25 cellular contexts compared by ENCODE assay signal in genomic region chr16:79173101-79173500, GRCh38.
DNase-seq lines count a peak whose midpoint lies in the region; ATAC-seq, FAIRE-seq and TF ChIP-seq lines count a peak whose summit lies in the region.
"Had no signal": no experiment of that assay in that cellular context is flagged by ENCODE, and none has a peak within 500 bp of the region (broad histone marks: within the 10 kb centered on the region; RNA-seq: fewer than 3 reads in every experiment).

No MANE protein-coding gene starts in this region.

- intact Hi-C loops in endothelial cell of umbilical vein (cut with micrococcal nuclease): no loop called here

- POLR2A ChIA-PET in H1 (lab: Charles Lee; ENCODE audit: partially characterized antibody): no interaction called here
- POLR2A ChIA-PET in endothelial cell of umbilical vein (lab: Charles Lee): no interaction called here

- H3K4me3 ChIP-seq in H1 (ENCODE audit: extremely low read depth in 1 of 4, insufficient read depth in 2 of 4, low read depth in 3 of 4, low read length in 4 of 4): no peak overlapping the region
- no peak overlapping the region for H3K4me3 ChIP-seq in endothelial cell of umbilical vein (replicated peaks in 1 of 3; ENCODE audit: insufficient read depth in 1 of 3, low read depth in 1 of 3, low read length in 3 of 3)
- no peak overlapping the region for H3K4me3 ChIP-seq in gastroesophageal sphincter
- H3K4me3 ChIP-seq: BLaER1, GM12878 had no signal

- TF ChIP-seq EP300 in H1 (IDR thresholded peaks at IDR 0.05; ENCODE audit: borderline replicate concordance in 1 of 2, low read depth in 2 of 2, low read length in 2 of 2): no peak
- no peak for TF ChIP-seq EP300 in gastroesophageal sphincter (IDR thresholded peaks at IDR 0.05)

- H4K20me1 ChIP-seq in H1 (replicated peaks in 1 of 2; ENCODE audit: control insufficient read depth in 1 of 2, insufficient read depth in 2 of 2, low read length in 2 of 2): no peaks in the 10 kb centered on the region
- H4K20me1 ChIP-seq in endothelial cell of umbilical vein (replicated peaks; ENCODE audit: control insufficient read depth, extremely low read depth, insufficient read depth, low read length): no peaks in the 10 kb centered on the region
- H4K20me1 ChIP-seq: BLaER1 had no signal

- dilution Hi-C loops in endothelial cell of umbilical vein (cut with MboI; ENCODE audit: extremely low pct_ligation_motif_present, low sequenced_read_pairs): no loop called here

- no peak overlapping the region for H3K18ac ChIP-seq in H1 (ENCODE audit: extremely low read depth, low read length)

- H3K4me1 ChIP-seq in H1 (replicated peaks in 1 of 4; ENCODE audit: control insufficient read depth in 3 of 4, insufficient read depth in 4 of 4, low read length in 3 of 4): peaks cover 5 to 17% (median 7%) of the 10 kb centered on the region in 4 experiments; a peak in 6 of 7 replicates
- no peaks in the 10 kb centered on the region for H3K4me1 ChIP-seq in endothelial cell of umbilical vein (ENCODE audit: control insufficient read depth, extremely low read depth, insufficient read depth, low read length)
- H3K4me1 ChIP-seq in gastroesophageal sphincter: peaks cover 0 to 26% (median 6%) of the 10 kb centered on the region in 3 donors
- H3K4me1 ChIP-seq: BE2C had no signal

- H2AK5ac ChIP-seq in H1 (ENCODE audit: low read depth, low read length): peak overlapping the region; percentile 88; the same call in 1 of the 2 replicates

- H3K4me1 Mint-ChIP-seq in stimulated activated effector memory CD8-positive, alpha-beta T cell treated with anti-CD3 and anti-CD28 coated beads, Interleukin-12 subunit alpha, Interleukin-12 subunit beta, amount 100 ng/mL, for 72 hours: peaks cover 17% of the 10 kb centered on the region
- H3K4me1 Mint-ChIP-seq: CD4-positive, CD25-positive, alpha-beta regulatory T cell had no signal

- H3K36me3 ChIP-seq in H1 (ENCODE audit: control insufficient read depth in 2 of 4, insufficient read depth in 4 of 4, low read length in 3 of 4): no peaks in the 10 kb centered on the region
- H3K36me3 ChIP-seq in endothelial cell of umbilical vein (ENCODE audit: control insufficient read depth in 2 of 2, extremely low read depth in 1 of 2, insufficient read depth in 2 of 2, low read length in 2 of 2): no peaks in the 10 kb centered on the region
- H3K36me3 ChIP-seq in gastroesophageal sphincter: no peaks in the 10 kb centered on the region
- H3K36me3 ChIP-seq: BE2C, BLaER1 had no signal

- H3K79me2 ChIP-seq in H1 (ENCODE audit: control insufficient read depth in 1 of 2, insufficient read depth in 2 of 2, low read length in 2 of 2) (no peaks in the 10 kb centered on the region), endothelial cell of umbilical vein (ENCODE audit: control insufficient read depth, insufficient read depth, low read length) (no peaks in the 10 kb centered on the region)

- no peak overlapping the region for H2BK15ac ChIP-seq in H1 (ENCODE audit: low read length)

- no peak overlapping the region for H3K23ac ChIP-seq in H1 (ENCODE audit: insufficient read length)

- WGBS in H1 (ENCODE audit: extremely low coverage in 1 of 2, insufficient coverage in 1 of 2, insufficient read length in 1 of 2, insufficient replicate concordance in 2 of 2, low coverage in 1 of 2, low lambda C conversion rate in 2 of 2, missing lambda C conversion rate in 1 of 2), 2 experiments: 90% methylated on average over 4 of the region's 4 CpGs; no CpG with 5 or more reads in 1 of the 2 experiments
- WGBS in gastroesophageal sphincter (ENCODE audit: low coverage in 1 of 2), 2 donors: 100% methylated on average over 1 to 2 of the region's 4 CpGs

- H3K27ac ChIP-seq in H1 (ENCODE audit: low read depth, low read length) (no peak overlapping the region), endothelial cell of umbilical vein (ENCODE audit: insufficient read depth, low read depth, low read length) (no peak overlapping the region), gastroesophageal sphincter (no peak overlapping the region)
- H3K27ac ChIP-seq: BLaER1 had no signal

- H3K9me3 ChIP-seq in H1 (ENCODE audit: insufficient read depth in 2 of 2, low read depth in 1 of 2, low read length in 1 of 2): peaks cover under 1 to 2% of the 10 kb centered on the region in 2 experiments; a peak in 2 of 4 replicates
- peaks cover 12% of the 10 kb centered on the region for H3K9me3 ChIP-seq in endothelial cell of umbilical vein (replicated peaks; ENCODE audit: control insufficient read depth, insufficient read depth, low read length)
- peaks cover 0 to 18% (median 0%) of the 10 kb centered on the region in 3 donors for H3K9me3 ChIP-seq in gastroesophageal sphincter

- no peak overlapping the region for H2BK120ac ChIP-seq in H1 (replicated peaks; ENCODE audit: low read depth, low read length)

- peaks cover under 1% of the 10 kb centered on the region for H3K9me3 Mint-ChIP-seq in stimulated activated effector memory CD8-positive, alpha-beta T cell treated with anti-CD3 and anti-CD28 coated beads, Interleukin-12 subunit alpha, Interleukin-12 subunit beta, amount 100 ng/mL, for 72 hours

- DNase-seq in H1 (ENCODE audit: low read depth in 1 of 2, low spot score in 2 of 2) (no peak), endothelial cell of umbilical vein (ENCODE audit: low read depth, low spot score) (no peak)
- DNase-seq in stimulated activated effector memory CD8-positive, alpha-beta T cell treated with anti-CD3 and anti-CD28 coated beads, Interleukin-12 subunit alpha, Interleukin-12 subunit beta, amount 100 ng/mL, for 72 hours (ENCODE audit: low spot score in 2 of 2): no peak
- DNase-seq: 8988T; ACHN; BE2C; C1 segment of cervical spinal cord; CD4-positive, alpha-beta memory T cell; CD4-positive, CD25-positive, alpha-beta regulatory T cell; CD8-positive, alpha-beta memory T cell; COR-L47; DMS 273 treated with DMSO at 0.1 percent for 48 hours; DMS153; DMS53; DND-41; EL; GDM1 had no signal

- no TSS peak for BruUV-seq in endothelial cell of umbilical vein (replicated peaks; lab: Mats Ljungman, UMichigan)

- peak overlapping the region; percentile 19 for H3K4ac ChIP-seq in H1 (replicated peaks; ENCODE audit: insufficient read length, low read depth, low read length)

- no peaks in the 10 kb centered on the region for H3K79me1 ChIP-seq in H1 (ENCODE audit: low read depth, low read length)

- no peak overlapping the region for H3K4me3 Mint-ChIP-seq in stimulated activated effector memory CD8-positive, alpha-beta T cell treated with anti-CD3 and anti-CD28 coated beads, Interleukin-12 subunit alpha, Interleukin-12 subunit beta, amount 100 ng/mL, for 72 hours
- H3K4me3 Mint-ChIP-seq: CD14-positive monocyte; CD4-positive, alpha-beta memory T cell; CD4-positive, CD25-positive, alpha-beta regulatory T cell; CD8-positive, alpha-beta memory T cell had no signal

- ATAC-seq in stimulated activated effector memory CD8-positive, alpha-beta T cell treated with anti-CD3 and anti-CD28 coated beads, Interleukin-12 subunit alpha, Interleukin-12 subunit beta, amount 100 ng/mL, for 72 hours: no peak
- ATAC-seq in gastroesophageal sphincter (no peak), HG02884 (IDR thresholded peaks at IDR 0.05; ENCODE audit: unreplicated experiment) (no peak)
- ATAC-seq: GM12878 had no signal

- H3K14ac ChIP-seq in H1 (ENCODE audit: insufficient read length): no peak overlapping the region

- H3K27me3 ChIP-seq in H1 (replicated peaks in 1 of 4; ENCODE audit: control insufficient read depth in 3 of 4, extremely low read depth in 1 of 4, insufficient read depth in 3 of 4, low read length in 3 of 4): no peaks in the 10 kb centered on the region
- H3K27me3 ChIP-seq in endothelial cell of umbilical vein (ENCODE audit: control insufficient read depth in 2 of 2, insufficient read depth in 2 of 2, low read length in 2 of 2): no peaks in the 10 kb centered on the region
- no peaks in the 10 kb centered on the region for H3K27me3 ChIP-seq in gastroesophageal sphincter
- H3K27me3 ChIP-seq: BE2C, BLaER1 had no signal

- H4K8ac ChIP-seq in H1 (ENCODE audit: extremely low read depth, insufficient read depth, low read length): no peak overlapping the region; the same call in 1 of the 2 replicates

- TF ChIP-seq RAD21 in H1 (IDR thresholded peaks at IDR 0.05 in 1 of 2, conservative IDR thresholded peaks at IDR 0.05 in 1 of 2; ENCODE audit: low read depth in 2 of 2, low read length in 2 of 2): no peak

- peak overlapping the region; percentile 26 for H4K91ac ChIP-seq in H1 (replicated peaks; ENCODE audit: insufficient read length, low read length)

- no peak overlapping the region for H2BK5ac ChIP-seq in H1 (ENCODE audit: low read depth, low read length)

- H3K56ac ChIP-seq in H1 (replicated peaks; ENCODE audit: insufficient read length, low read depth, low read length): no peak overlapping the region

- CTCF ChIA-PET in H1 (lab: Charles Lee; ENCODE audit: partially characterized antibody): interaction anchor here (0.6 kb wide), 1 partner anchor 25 kb away, joined by 3 read pairs; no protein-coding TSS in a partner anchor
- CTCF ChIA-PET in endothelial cell of umbilical vein (lab: Charles Lee): no interaction called here

- TF ChIP-seq CTCF in H1 (IDR thresholded peaks at IDR 0.05; ENCODE audit: control extremely low read depth in 1 of 3, insufficient read depth in 1 of 3, low read depth in 1 of 3, low read length in 3 of 3) (no peak), endothelial cell of umbilical vein (IDR thresholded peaks at IDR 0.05; ENCODE audit: extremely low read depth in 1 of 2, insufficient read depth in 1 of 2, low read depth in 1 of 2, low read length in 2 of 2) (no peak), gastroesophageal sphincter (IDR thresholded peaks at IDR 0.05) (no peak)

- H2AFZ ChIP-seq in H1 (ENCODE audit: low read length) (no peak overlapping the region), endothelial cell of umbilical vein (ENCODE audit: low read depth, low read length) (no peak overlapping the region)

- TF ChIP-seq POLR2A in H1 (IDR thresholded peaks at IDR 0.05; ENCODE audit: control extremely low read depth in 1 of 2, low read depth in 2 of 2, low read length in 2 of 2) (no peak), endothelial cell of umbilical vein (IDR thresholded peaks at IDR 0.05; ENCODE audit: low read depth, low read length) (no peak), gastroesophageal sphincter (IDR thresholded peaks at IDR 0.05) (no peak)

- no peaks in the 10 kb centered on the region; the same call in 1 of the 2 replicates for H3K23me2 ChIP-seq in H1 (ENCODE audit: low read depth, low read length)

- H3K27ac Mint-ChIP-seq in stimulated activated effector memory CD8-positive, alpha-beta T cell treated with anti-CD3 and anti-CD28 coated beads, Interleukin-12 subunit alpha, Interleukin-12 subunit beta, amount 100 ng/mL, for 72 hours: peak overlapping the region; percentile 23
- H3K27ac Mint-ChIP-seq: CD4-positive, alpha-beta memory T cell; CD4-positive, CD25-positive, alpha-beta regulatory T cell; CD8-positive, alpha-beta memory T cell had no signal

- H3K4me2 ChIP-seq in H1 (ENCODE audit: insufficient read depth in 1 of 2, low read depth in 2 of 2, low read length in 2 of 2) (no peak overlapping the region), endothelial cell of umbilical vein (ENCODE audit: insufficient read depth, low read length) (no peak overlapping the region)

- H2BK12ac ChIP-seq in H1 (ENCODE audit: low read depth, low read length): peak overlapping the region; percentile 83; the same call in 1 of the 2 replicates

- H3K9me1 ChIP-seq in endothelial cell of umbilical vein (replicated peaks; ENCODE audit: control insufficient read depth, extremely low read depth, insufficient read depth, low read length): no peaks in the 10 kb centered on the region

- H3K9ac ChIP-seq in H1 (replicated peaks in 1 of 4; ENCODE audit: extremely low read depth in 1 of 4, low read depth in 3 of 4, low read length in 3 of 4) (no peak overlapping the region), endothelial cell of umbilical vein (replicated peaks; ENCODE audit: extremely low read depth, insufficient read depth, low read length) (no peak overlapping the region)
- H3K9ac ChIP-seq: BLaER1 had no signal

- no peaks in the 10 kb centered on the region for H3K36me3 Mint-ChIP-seq in stimulated activated effector memory CD8-positive, alpha-beta T cell treated with anti-CD3 and anti-CD28 coated beads, Interleukin-12 subunit alpha, Interleukin-12 subunit beta, amount 100 ng/mL, for 72 hours
- H3K36me3 Mint-ChIP-seq: CD14-positive monocyte had no signal

- no peak overlapping the region for H4K5ac ChIP-seq in H1 (ENCODE audit: insufficient read length, low read depth, low read length)

- no peak overlapping the region for H2BK20ac ChIP-seq in H1 (ENCODE audit: low read length)

- FAIRE-seq in H1 (lab: Jason Lieb, UNC): no peak
- no peak for FAIRE-seq in endothelial cell of umbilical vein (lab: Jason Lieb, UNC)
- FAIRE-seq: A204.1, GM12878, GM12892, GM18507 had no signal
